1 cellular context compared by ENCODE assay signal in genomic region chr3:4977001-4977888, GRCh38.
A peak's percentile ranks its signal among the peaks of the same experiment; 100 is the strongest.
TF ChIP-seq lines count a peak whose summit lies in the region.

No MANE protein-coding gene starts in this region.

TF ChIP-seq in HepG2, 621 proteins besides CTCF, POLR2A, EP300 and RAD21 (continued from another document and continues in another):
- TF ChIP-seq ZBTB34 (CRISPR knock-in tag; IDR thresholded peaks at IDR 0.05): peak; percentile 24; the same call in 1 of the 2 replicates
- peak; percentile 4; the same call in 1 of the 2 replicates for TF ChIP-seq ZFP82 (CRISPR knock-in tag; IDR thresholded peaks at IDR 0.05; ENCODE audit: borderline replicate concordance)
- 0 out of 2 replicates have a peak, but pooled peaks have one; percentile 27 for TF ChIP-seq ZNF232 (CRISPR knock-in tag; IDR thresholded peaks at IDR 0.05; ENCODE audit: borderline replicate concordance)
- TF ChIP-seq HNRNPL (IDR thresholded peaks at IDR 0.05; ENCODE audit: low read depth, low read length): peak; percentile 35; the same call in 1 of the 2 replicates
- TF ChIP-seq, protein P1, sequence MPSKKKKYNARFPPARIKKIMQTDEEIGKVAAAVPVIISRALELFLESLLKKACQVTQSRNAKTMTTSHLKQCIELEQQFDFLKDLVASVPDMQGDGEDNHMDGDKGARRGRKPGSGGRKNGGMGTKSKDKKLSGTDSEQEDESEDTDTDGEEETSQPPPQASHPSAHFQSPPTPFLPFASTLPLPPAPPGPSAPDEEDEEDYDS (CRISPR knock-in tag; IDR thresholded peaks at IDR 0.05): peak; percentile 53; the same call in 1 of the 2 replicates
- TF ChIP-seq, protein P2, sequence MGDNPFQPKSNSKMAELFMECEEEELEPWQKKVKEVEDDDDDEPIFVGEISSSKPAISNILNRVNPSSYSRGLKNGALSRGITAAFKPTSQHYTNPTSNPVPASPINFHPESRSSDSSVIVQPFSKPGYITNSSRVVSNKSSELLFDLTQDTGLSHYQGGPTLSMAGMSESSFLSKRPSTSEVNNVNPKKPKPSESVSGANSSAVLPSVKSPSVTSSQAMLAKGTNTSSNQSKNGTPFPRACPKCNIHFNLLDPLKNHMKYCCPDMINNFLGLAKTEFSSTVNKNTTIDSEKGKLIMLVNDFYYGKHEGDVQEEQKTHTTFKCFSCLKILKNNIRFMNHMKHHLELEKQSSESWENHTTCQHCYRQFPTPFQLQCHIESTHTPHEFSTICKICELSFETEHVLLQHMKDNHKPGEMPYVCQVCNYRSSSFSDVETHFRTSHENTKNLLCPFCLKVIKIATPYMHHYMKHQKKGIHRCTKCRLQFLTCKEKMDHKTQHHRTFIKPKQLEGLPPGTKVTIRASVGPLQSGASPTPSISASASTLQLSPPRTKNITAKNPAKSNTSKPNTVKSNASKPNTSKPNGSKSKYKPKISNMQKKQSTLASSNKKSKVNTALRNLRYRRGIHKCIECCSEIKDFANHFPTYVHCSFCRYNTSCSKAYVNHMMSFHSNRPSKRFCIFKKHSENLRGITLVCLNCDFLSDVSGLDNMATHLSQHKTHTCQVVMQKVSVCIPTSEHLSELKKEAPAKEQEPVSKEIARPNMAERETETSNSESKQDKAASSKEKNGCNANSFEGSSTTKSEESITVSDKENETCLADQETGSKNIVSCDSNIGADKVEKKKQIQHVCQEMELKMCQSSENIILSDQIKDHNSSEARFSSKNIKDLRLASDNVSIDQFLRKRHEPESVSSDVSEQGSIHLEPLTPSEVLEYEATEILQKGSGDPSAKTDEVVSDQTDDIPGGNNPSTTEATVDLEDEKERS (CRISPR knock-in tag; IDR thresholded peaks at IDR 0.05): 0 out of 2 replicates have a peak, but pooled peaks have one; percentile 33
- TF ChIP-seq ZFP37 (CRISPR knock-in tag; IDR thresholded peaks at IDR 0.05; ENCODE audit: borderline replicate concordance): no peak
- 0 out of 2 replicates have a peak, but pooled peaks have one; percentile 51 for TF ChIP-seq SRY (CRISPR knock-in tag; IDR thresholded peaks at IDR 0.05)
- TF ChIP-seq, protein P3, sequence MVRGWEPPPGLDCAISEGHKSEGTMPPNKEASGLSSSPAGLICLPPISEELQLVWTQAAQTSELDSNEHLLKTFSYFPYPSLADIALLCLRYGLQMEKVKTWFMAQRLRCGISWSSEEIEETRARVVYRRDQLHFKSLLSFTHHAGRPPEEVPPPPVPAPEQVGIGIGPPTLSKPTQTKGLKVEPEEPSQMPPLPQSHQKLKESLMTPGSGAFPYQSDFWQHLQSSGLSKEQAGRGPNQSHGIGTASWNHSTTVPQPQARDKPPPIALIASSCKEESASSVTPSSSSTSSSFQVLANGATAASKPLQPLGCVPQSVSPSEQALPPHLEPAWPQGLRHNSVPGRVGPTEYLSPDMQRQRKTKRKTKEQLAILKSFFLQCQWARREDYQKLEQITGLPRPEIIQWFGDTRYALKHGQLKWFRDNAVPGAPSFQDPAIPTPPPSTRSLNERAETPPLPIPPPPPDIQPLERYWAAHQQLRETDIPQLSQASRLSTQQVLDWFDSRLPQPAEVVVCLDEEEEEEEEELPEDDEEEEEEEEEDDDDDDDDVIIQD (CRISPR knock-in tag; IDR thresholded peaks at IDR 0.05; ENCODE audit: low read depth): no peak
- TF ChIP-seq, protein P4, sequence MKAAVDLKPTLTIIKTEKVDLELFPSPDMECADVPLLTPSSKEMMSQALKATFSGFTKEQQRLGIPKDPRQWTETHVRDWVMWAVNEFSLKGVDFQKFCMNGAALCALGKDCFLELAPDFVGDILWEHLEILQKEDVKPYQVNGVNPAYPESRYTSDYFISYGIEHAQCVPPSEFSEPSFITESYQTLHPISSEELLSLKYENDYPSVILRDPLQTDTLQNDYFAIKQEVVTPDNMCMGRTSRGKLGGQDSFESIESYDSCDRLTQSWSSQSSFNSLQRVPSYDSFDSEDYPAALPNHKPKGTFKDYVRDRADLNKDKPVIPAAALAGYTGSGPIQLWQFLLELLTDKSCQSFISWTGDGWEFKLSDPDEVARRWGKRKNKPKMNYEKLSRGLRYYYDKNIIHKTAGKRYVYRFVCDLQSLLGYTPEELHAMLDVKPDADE (CRISPR knock-in tag; IDR thresholded peaks at IDR 0.05): 0 out of 2 replicates have a peak, but pooled peaks have one; percentile 11
- TF ChIP-seq ZFX (CRISPR knock-in tag; IDR thresholded peaks at IDR 0.05; ENCODE audit: low read depth): no peak; the same call in 1 of the 2 replicates
- TF ChIP-seq KDM6A (CRISPR knock-in tag; IDR thresholded peaks at IDR 0.05; ENCODE audit: low read depth): no peak
- TF ChIP-seq, protein P5, sequence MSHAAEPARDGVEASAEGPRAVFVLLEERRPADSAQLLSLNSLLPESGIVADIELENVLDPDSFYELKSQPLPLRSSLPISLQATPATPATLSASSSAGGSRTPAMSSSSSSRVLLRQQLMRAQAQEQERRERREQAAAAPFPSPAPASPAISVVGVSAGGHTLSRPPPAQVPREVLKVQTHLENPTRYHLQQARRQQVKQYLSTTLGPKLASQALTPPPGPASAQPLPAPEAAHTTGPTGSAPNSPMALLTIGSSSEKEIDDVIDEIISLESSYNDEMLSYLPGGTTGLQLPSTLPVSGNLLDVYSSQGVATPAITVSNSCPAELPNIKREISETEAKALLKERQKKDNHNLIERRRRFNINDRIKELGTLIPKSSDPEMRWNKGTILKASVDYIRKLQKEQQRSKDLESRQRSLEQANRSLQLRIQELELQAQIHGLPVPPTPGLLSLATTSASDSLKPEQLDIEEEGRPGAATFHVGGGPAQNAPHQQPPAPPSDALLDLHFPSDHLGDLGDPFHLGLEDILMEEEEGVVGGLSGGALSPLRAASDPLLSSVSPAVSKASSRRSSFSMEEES (CRISPR knock-in tag; IDR thresholded peaks at IDR 0.05): peak; percentile 41; the same call in 1 of the 2 replicates
- TF ChIP-seq CENPT (CRISPR knock-in tag; IDR thresholded peaks at IDR 0.05; ENCODE audit: low read depth): no peak
- TF ChIP-seq YY1 (IDR thresholded peaks at IDR 0.05; ENCODE audit: insufficient read depth, insufficient replicate concordance, low read depth, low read length): peak; percentile 25
- TF ChIP-seq SOX6 (IDR thresholded peaks at IDR 0.05): no peak
- no peak for TF ChIP-seq SOX6 (CRISPR knock-in tag; IDR thresholded peaks at IDR 0.05)
- TF ChIP-seq HDAC1 (CRISPR knock-in tag; IDR thresholded peaks at IDR 0.05): 0 out of 2 replicates have a peak, but pooled peaks have one; percentile 44
- 0 out of 2 replicates have a peak, but pooled peaks have one; percentile 59 for TF ChIP-seq LBX2 (CRISPR knock-in tag; IDR thresholded peaks at IDR 0.05; ENCODE audit: borderline replicate concordance)
- TF ChIP-seq TOPORS (CRISPR knock-in tag; IDR thresholded peaks at IDR 0.05): 0 out of 2 replicates have a peak, but pooled peaks have one; percentile 34
- peak; percentile 10; the same call in 1 of the 2 replicates for TF ChIP-seq SRF (IDR thresholded peaks at IDR 0.05; ENCODE audit: low read depth, low read length)
- TF ChIP-seq, protein P6, sequence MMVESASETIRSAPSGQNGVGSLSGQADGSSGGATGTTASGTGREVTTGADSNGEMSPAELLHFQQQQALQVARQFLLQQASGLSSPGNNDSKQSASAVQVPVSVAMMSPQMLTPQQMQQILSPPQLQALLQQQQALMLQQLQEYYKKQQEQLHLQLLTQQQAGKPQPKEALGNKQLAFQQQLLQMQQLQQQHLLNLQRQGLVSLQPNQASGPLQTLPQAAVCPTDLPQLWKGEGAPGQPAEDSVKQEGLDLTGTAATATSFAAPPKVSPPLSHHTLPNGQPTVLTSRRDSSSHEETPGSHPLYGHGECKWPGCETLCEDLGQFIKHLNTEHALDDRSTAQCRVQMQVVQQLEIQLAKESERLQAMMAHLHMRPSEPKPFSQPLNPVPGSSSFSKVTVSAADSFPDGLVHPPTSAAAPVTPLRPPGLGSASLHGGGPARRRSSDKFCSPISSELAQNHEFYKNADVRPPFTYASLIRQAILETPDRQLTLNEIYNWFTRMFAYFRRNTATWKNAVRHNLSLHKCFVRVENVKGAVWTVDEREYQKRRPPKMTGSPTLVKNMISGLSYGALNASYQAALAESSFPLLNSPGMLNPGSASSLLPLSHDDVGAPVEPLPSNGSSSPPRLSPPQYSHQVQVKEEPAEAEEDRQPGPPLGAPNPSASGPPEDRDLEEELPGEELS (CRISPR knock-in tag; IDR thresholded peaks at IDR 0.05): peak; percentile 9; the same call in 1 of the 2 replicates
- TF ChIP-seq ZNF292 (CRISPR knock-in tag; IDR thresholded peaks at IDR 0.05; ENCODE audit: borderline replicate concordance, low read depth): peak; percentile 68
- no peak for TF ChIP-seq GTF3A (CRISPR knock-in tag; conservative IDR thresholded peaks at IDR 0.05)
- no peak for TF ChIP-seq PRMT3 (CRISPR knock-in tag; IDR thresholded peaks at IDR 0.05; ENCODE audit: borderline replicate concordance, low read depth)
- TF ChIP-seq ZMYM3 (CRISPR knock-in tag; IDR thresholded peaks at IDR 0.05): 0 out of 2 replicates have a peak, but pooled peaks have one; percentile 5
- no peak for TF ChIP-seq ZBTB20 (CRISPR knock-in tag; IDR thresholded peaks at IDR 0.05; ENCODE audit: borderline replicate concordance, low read depth)
- peak; percentile 25; the same call in 1 of the 2 replicates for TF ChIP-seq ARNT2 (CRISPR knock-in tag; IDR thresholded peaks at IDR 0.05; ENCODE audit: low read depth)
- TF ChIP-seq DNMT1 (CRISPR knock-in tag; IDR thresholded peaks at IDR 0.05): no peak
- no peak for TF ChIP-seq ZBTB49 (CRISPR knock-in tag; IDR thresholded peaks at IDR 0.05; ENCODE audit: borderline replicate concordance)
- TF ChIP-seq SPEN (CRISPR knock-in tag; IDR thresholded peaks at IDR 0.05; ENCODE audit: low read depth): 0 out of 2 replicates have a peak, but pooled peaks have one; percentile 19
- TF ChIP-seq, protein P7, sequence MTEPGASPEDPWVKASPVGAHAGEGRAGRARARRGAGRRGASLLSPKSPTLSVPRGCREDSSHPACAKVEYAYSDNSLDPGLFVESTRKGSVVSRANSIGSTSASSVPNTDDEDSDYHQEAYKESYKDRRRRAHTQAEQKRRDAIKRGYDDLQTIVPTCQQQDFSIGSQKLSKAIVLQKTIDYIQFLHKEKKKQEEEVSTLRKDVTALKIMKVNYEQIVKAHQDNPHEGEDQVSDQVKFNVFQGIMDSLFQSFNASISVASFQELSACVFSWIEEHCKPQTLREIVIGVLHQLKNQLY (CRISPR knock-in tag; IDR thresholded peaks at IDR 0.05): peak; percentile 64; the same call in 1 of the 2 replicates
- TF ChIP-seq ZNF224 (CRISPR knock-in tag; IDR thresholded peaks at IDR 0.05): peak; percentile 92
- TF ChIP-seq RXRA (CRISPR knock-in tag; IDR thresholded peaks at IDR 0.05): peak; percentile 5; the same call in 1 of the 2 replicates
- 0 out of 2 replicates have a peak, but pooled peaks have one; percentile 19 for TF ChIP-seq SMAD1 (CRISPR knock-in tag; IDR thresholded peaks at IDR 0.05; ENCODE audit: borderline replicate concordance, low read depth)
- TF ChIP-seq RCOR2 (CRISPR knock-in tag; IDR thresholded peaks at IDR 0.05): no peak
- TF ChIP-seq, protein P8, sequence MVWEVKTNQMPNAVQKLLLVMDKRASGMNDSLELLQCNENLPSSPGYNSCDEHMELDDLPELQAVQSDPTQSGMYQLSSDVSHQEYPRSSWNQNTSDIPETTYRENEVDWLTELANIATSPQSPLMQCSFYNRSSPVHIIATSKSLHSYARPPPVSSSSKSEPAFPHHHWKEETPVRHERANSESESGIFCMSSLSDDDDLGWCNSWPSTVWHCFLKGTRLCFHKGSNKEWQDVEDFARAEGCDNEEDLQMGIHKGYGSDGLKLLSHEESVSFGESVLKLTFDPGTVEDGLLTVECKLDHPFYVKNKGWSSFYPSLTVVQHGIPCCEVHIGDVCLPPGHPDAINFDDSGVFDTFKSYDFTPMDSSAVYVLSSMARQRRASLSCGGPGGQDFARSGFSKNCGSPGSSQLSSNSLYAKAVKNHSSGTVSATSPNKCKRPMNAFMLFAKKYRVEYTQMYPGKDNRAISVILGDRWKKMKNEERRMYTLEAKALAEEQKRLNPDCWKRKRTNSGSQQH (CRISPR knock-in tag; IDR thresholded peaks at IDR 0.05; ENCODE audit: low read depth): peak; percentile 45; the same call in 1 of the 2 replicates
- no peak for TF ChIP-seq ZNF354B (CRISPR knock-in tag; IDR thresholded peaks at IDR 0.05)
- TF ChIP-seq ZNF280B (CRISPR knock-in tag; IDR thresholded peaks at IDR 0.05; ENCODE audit: borderline replicate concordance): 0 out of 2 replicates have a peak, but pooled peaks have one; percentile 34
